Comparison of ENCODE assay signal across 1 cellular context in genomic region chr10:73644015-73644743, GRCh38.
TF ChIP-seq lines count a peak whose summit lies in the region.

No MANE protein-coding gene starts in this region.

TF ChIP-seq in GM12878, 131 proteins besides CTCF, POLR2A, EP300 and RAD21 (continued from another document and continues in another):
- no peak for TF ChIP-seq BCL3 (IDR thresholded peaks at IDR 0.05; ENCODE audit: borderline replicate concordance, insufficient read depth, low read depth, low read length, poor library complexity, severe bottlenecking)
- no peak for TF ChIP-seq PKNOX1 (IDR thresholded peaks at IDR 0.05)
- no peak for TF ChIP-seq SREBF2 (IDR thresholded peaks at IDR 0.05; ENCODE audit: low read length)
- TF ChIP-seq RFX5 (IDR thresholded peaks at IDR 0.05; ENCODE audit: low read depth, low read length), result no peak
- TF ChIP-seq SKIL (IDR thresholded peaks at IDR 0.05; ENCODE audit: low read depth, poor library complexity, severe bottlenecking), result peak; percentile 66
- peak; percentile 17; the same call in 1 of the 2 replicates for TF ChIP-seq EED (IDR thresholded peaks at IDR 0.05; ENCODE audit: low read depth)
- TF ChIP-seq KDM1A (IDR thresholded peaks at IDR 0.05; ENCODE audit: borderline replicate concordance), result no peak
- no peak for TF ChIP-seq NKRF (conservative IDR thresholded peaks at IDR 0.05)
- TF ChIP-seq JUND (IDR thresholded peaks at IDR 0.05; ENCODE audit: low read depth, low read length), result no peak
- TF ChIP-seq ASH2L (IDR thresholded peaks at IDR 0.05; ENCODE audit: borderline replicate concordance, low read depth), result no peak
- no peak for TF ChIP-seq MYC (IDR thresholded peaks at IDR 0.05; ENCODE audit: insufficient read depth, insufficient read length, insufficient replicate concordance, low read length, severe bottlenecking)
- TF ChIP-seq ATF2 (IDR thresholded peaks at IDR 0.05; ENCODE audit: low read length), result 0 out of 2 replicates have a peak, but pooled peaks have one; percentile 38
- no peak for TF ChIP-seq USF1 (IDR thresholded peaks at IDR 0.05; ENCODE audit: borderline replicate concordance, extremely low read length, insufficient read depth, low read depth, low read length)
- no peak for TF ChIP-seq PAX5 (IDR thresholded peaks at IDR 0.05; ENCODE audit: borderline replicate concordance, low read depth, low read length)
- no peak for TF ChIP-seq DPF2 (IDR thresholded peaks at IDR 0.05)
- no peak for TF ChIP-seq CUX1 (IDR thresholded peaks at IDR 0.05; ENCODE audit: insufficient replicate concordance, low read depth, low read length)
- TF ChIP-seq SPI1 (IDR thresholded peaks at IDR 0.05; ENCODE audit: borderline replicate concordance, insufficient read depth, low read depth, low read length), result no peak
- peak; percentile 80 for TF ChIP-seq NBN (IDR thresholded peaks at IDR 0.05)
- no peak for TF ChIP-seq EGR1 (IDR thresholded peaks at IDR 0.05; ENCODE audit: borderline replicate concordance in 1 of 2, low read depth in 2 of 2, low read length in 2 of 2)
- TF ChIP-seq CEBPZ (IDR thresholded peaks at IDR 0.05; ENCODE audit: low read depth, low read length), result no peak
- TF ChIP-seq SMC3 (IDR thresholded peaks at IDR 0.05; ENCODE audit: borderline replicate concordance, low read length), result peak; percentile 93
- no peak for TF ChIP-seq POLR2AphosphoS2 (IDR thresholded peaks at IDR 0.05; ENCODE audit: low read depth, low read length)
- no peak for TF ChIP-seq IRF5 (IDR thresholded peaks at IDR 0.05; ENCODE audit: borderline replicate concordance)
- TF ChIP-seq HDAC6 (IDR thresholded peaks at IDR 0.05; ENCODE audit: unreplicated experiment), result no peak
- no peak for TF ChIP-seq ZBTB40 (IDR thresholded peaks at IDR 0.05; ENCODE audit: borderline replicate concordance)
- TF ChIP-seq TBL1XR1 (IDR thresholded peaks at IDR 0.05; ENCODE audit: low read depth, low read length), result no peak
